ENCODE assay signal across 8 cellular contexts in the genomic region with DNA sequence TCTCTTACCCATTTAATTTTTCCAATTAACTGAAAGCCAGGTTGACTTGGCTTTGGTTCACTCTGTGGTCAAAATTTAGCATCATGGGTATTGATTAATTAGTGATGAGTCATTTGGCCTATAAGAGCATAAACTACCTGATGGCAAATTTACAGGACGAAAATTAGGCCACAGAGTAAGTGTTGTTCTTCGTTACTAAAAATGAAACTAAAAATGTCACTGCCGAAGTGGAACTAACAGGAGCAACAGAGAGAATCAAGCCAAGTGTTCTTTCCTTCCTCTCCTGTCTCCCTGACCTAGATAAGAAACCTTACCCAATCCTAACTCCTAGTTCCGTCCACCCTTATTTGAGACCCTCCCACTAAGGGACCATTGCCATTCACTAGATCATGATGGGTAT.
DNase-seq lines count a peak whose midpoint lies in the region; ATAC-seq and TF ChIP-seq lines count a peak whose summit lies in the region.

No MANE protein-coding gene starts in this region.

- no peaks in the 10 kb centered on the region for H3K9me3 ChIP-seq in gastrocnemius medialis

- H3K4me3 ChIP-seq in gastrocnemius medialis, result peak overlapping the region in 3 of 4 donors; percentile 2 to 21 (median 12)

- peaks cover 0 to 7% of the 10 kb centered on the region in 2 donors for H3K4me1 ChIP-seq in gastrocnemius medialis

- H3K27me3 ChIP-seq in gastrocnemius medialis, result no peaks in the 10 kb centered on the region

- no peaks in the 10 kb centered on the region for H3K36me3 ChIP-seq in gastrocnemius medialis

- no peak for TF ChIP-seq CTCF in gastrocnemius medialis (IDR thresholded peaks at IDR 0.05 in 4 of 5, conservative IDR thresholded peaks at IDR 0.05 in 1 of 5)

- no peak for TF ChIP-seq POLR2A in gastrocnemius medialis (IDR thresholded peaks at IDR 0.05)

- peak; percentile 93 for ATAC-seq in GM18502 (IDR thresholded peaks at IDR 0.05; ENCODE audit: poor library complexity, unreplicated experiment)
- ATAC-seq in GM21825 (IDR thresholded peaks at IDR 0.05; ENCODE audit: unreplicated experiment), result peak; percentile 86
- ATAC-seq in gastrocnemius medialis, result no peak

- DNase-seq in M059J (ENCODE audit: low read depth), result peak; percentile 38
- DNase-seq in dermis blood vessel endothelial cell, result peak; percentile 37
- no peak for DNase-seq in gastrocnemius medialis
- no peak for DNase-seq in NCI-H69 (lab: John Stamatoyannopoulos, UW)
- no peak for DNase-seq in OCI-M2 (lab: John Stamatoyannopoulos, UW; ENCODE audit: unreplicated experiment)
- DNase-seq in head of caudate nucleus, result no peak

- in situ Hi-C loops in gastrocnemius medialis (cut with MboI; ENCODE audit: low sequenced_read_pairs in 4 of 4), result no loop called here

- H3K27ac ChIP-seq in gastrocnemius medialis, result no peak overlapping the region

- intact Hi-C loops in gastrocnemius medialis (cut with DNase I; ENCODE audit: low total_unique reads) (no loop called here), head of caudate nucleus (cut with DNase I) (no loop called here)

Comparison
In these comparisons a context has a peak if more than half of its experiments do, and no peak if none do; other contexts are left out.
1. ATAC-seq: peak in GM18502 (single experiment) and GM21825 (single experiment); none in gastrocnemius medialis (0 of 2).
2. DNase-seq: peak in M059J (single experiment) and dermis blood vessel endothelial cell (single experiment); none in gastrocnemius medialis (0 of 2), NCI-H69 (single experiment), OCI-M2 (single experiment) and head of caudate nucleus (0 of 42).